ENCODE assay signal across 10 cellular contexts in genomic region chr12:122020795-122021192, GRCh38. TPM values are rescaled to one million over a fixed set of nuclear protein-coding genes. Genes with fewer than 3 reads are reported as not detected.
DNase-seq lines count a peak whose midpoint lies in the region; ATAC-seq, FAIRE-seq and TF ChIP-seq lines count a peak whose summit lies in the region.
"Had no signal": no experiment of that assay in that cellular context is flagged by ENCODE, and none has a peak within 500 bp of the region (broad histone marks: within the 10 kb centered on the region; RNA-seq: fewer than 3 reads in every experiment).

No MANE protein-coding gene starts in this region.

- SMC1A ChIA-PET in GM12878 (lab: Charles Lee; ENCODE audit: uncharacterized antibody, unreplicated experiment): no interaction called here

- no peak for FAIRE-seq in A549 (lab: Jason Lieb, UNC)
- FAIRE-seq in GM12878 (lab: Jason Lieb, UNC): no peak
- FAIRE-seq: G401.6, small intestine had no signal

- intact Hi-C loops in HCT116 (cut with micrococcal nuclease) (no loop called here), GM12878 (cut with micrococcal nuclease; ENCODE audit: unreplicated experiment) (no loop called here)

- H3K36me3 ChIP-seq in HCT116 (ENCODE audit: control insufficient read depth in 1 of 2, insufficient read depth in 2 of 2, low read length in 2 of 2): no peaks in the 10 kb centered on the region
- no peaks in the 10 kb centered on the region for H3K36me3 ChIP-seq in GM12878 (ENCODE audit: control insufficient read depth in 2 of 2, insufficient read depth in 2 of 2, low read length in 1 of 2)
- no peaks in the 10 kb centered on the region for H3K36me3 ChIP-seq in mesodermal cell (ENCODE audit: control insufficient read depth, insufficient read depth, low read length)

- H3K9me2 ChIP-seq in HCT116 (ENCODE audit: insufficient read depth): no peaks in the 10 kb centered on the region

- H4K20me1 ChIP-seq in HCT116 (ENCODE audit: insufficient read depth): no peaks in the 10 kb centered on the region
- no peaks in the 10 kb centered on the region for H4K20me1 ChIP-seq in GM12878 (ENCODE audit: control insufficient read depth, insufficient read depth)

- 94% methylated on average over 16 of the region's 16 CpGs for WGBS in A549 (ENCODE audit: missing lambda C conversion rate)
- WGBS in GM12878 (ENCODE audit: insufficient coverage, insufficient replicate concordance, low lambda C conversion rate, missing lambda C conversion rate): 84% methylated on average over 16 of the region's 16 CpGs
- 83 to 86% methylated on average over 16 of the region's 16 CpGs for WGBS in mesodermal cell (ENCODE audit: insufficient coverage in 2 of 2), 2 experiments

- DNase-seq in A549 (ENCODE audit: low read depth in 1 of 2, low spot score in 1 of 2) (no peak), HCT116 (ENCODE audit: low read depth, low spot score) (no peak), GM12878 (ENCODE audit: low read depth, low spot score) (no peak)
- DNase-seq: small intestine had no signal

- peaks cover 17% of the 10 kb centered on the region for H3K4me1 ChIP-seq in A549
- H3K4me1 ChIP-seq in HCT116 (ENCODE audit: control insufficient read depth in 1 of 2, insufficient read depth in 2 of 2, low read length in 2 of 2): peaks cover 17 to 27% of the 10 kb centered on the region in 2 experiments
- peaks cover 19% of the 10 kb centered on the region for H3K4me1 ChIP-seq in GM12878 (ENCODE audit: control insufficient read depth, insufficient read depth, low read length)
- H3K4me1 ChIP-seq in mesodermal cell (ENCODE audit: control insufficient read depth, insufficient read depth, low read length, poor library complexity, severe bottlenecking): peaks cover 11% of the 10 kb centered on the region

- H3K27ac ChIP-seq in A549 (peak overlapping the region; percentile 89 to 90; a peak in 3 of 6 replicates), HCT116 (ENCODE audit: low read depth, low read length) (no peak overlapping the region), GM12878 (ENCODE audit: control insufficient read depth, insufficient read depth) (no peak overlapping the region), mesodermal cell (ENCODE audit: low read depth, low read length, severe bottlenecking) (no peak overlapping the region)

- H3K79me2 ChIP-seq in HCT116 (ENCODE audit: insufficient read depth, low read length): peaks cover 24% of the 10 kb centered on the region
- H3K79me2 ChIP-seq in GM12878 (ENCODE audit: control insufficient read depth, insufficient read depth, low read length): no peaks in the 10 kb centered on the region

- TF ChIP-seq POLR2A in A549 (IDR thresholded peaks at IDR 0.05; ENCODE audit: low read length) (no peak), HCT116 (IDR thresholded peaks at IDR 0.05; ENCODE audit: borderline replicate concordance, extremely low read depth, insufficient read depth, insufficient read length) (no peak), GM12878 (IDR thresholded peaks at IDR 0.05; ENCODE audit: low read depth, low read length) (no peak)

- H2AFZ ChIP-seq in HCT116 (ENCODE audit: low read depth, low read length, poor library complexity, severe bottlenecking): peak overlapping the region; percentile 56
- H2AFZ ChIP-seq in GM12878 (ENCODE audit: control insufficient read depth, low read depth, low read length): peak overlapping the region; percentile 28; the same call in 1 of the 2 replicates

- BruUV-seq in HCT116 (replicated peaks; lab: Mats Ljungman, UMichigan) (no TSS peak), GM12878 (replicated peaks; lab: Mats Ljungman, UMichigan) (no TSS peak)

- peak overlapping the region; percentile 70 for H3K9ac ChIP-seq in HCT116 (ENCODE audit: low read length)
- H3K9ac ChIP-seq in GM12878 (ENCODE audit: control insufficient read depth, insufficient read depth, low read length): no peak overlapping the region; the same call in 1 of the 2 replicates

- no peak for ATAC-seq in A549
- ATAC-seq in HCT116: no peak
- ATAC-seq in GM12878: no peak
- ATAC-seq in HG03460 (IDR thresholded peaks at IDR 0.05; ENCODE audit: unreplicated experiment): no peak
- no peak for ATAC-seq in HG02588 (IDR thresholded peaks at IDR 0.05; ENCODE audit: unreplicated experiment)
- ATAC-seq in GM21576 (IDR thresholded peaks at IDR 0.05; ENCODE audit: unreplicated experiment): no peak
- ATAC-seq in GM21786 (IDR thresholded peaks at IDR 0.05; ENCODE audit: unreplicated experiment): no peak

- RAD21 ChIA-PET in HCT116 (lab: Charles Lee; ENCODE audit: low non-redundant PET in 1 of 2, low total read pairs in 2 of 2, uncharacterized antibody in 2 of 2, unreplicated experiment in 2 of 2) (no interaction called here), GM12878 (lab: Charles Lee; ENCODE audit: unreplicated experiment) (no interaction called here)

- H3K27me3 ChIP-seq in HCT116 (ENCODE audit: insufficient read depth, low read length) (no peaks in the 10 kb centered on the region), GM12878 (replicated peaks in 1 of 2; ENCODE audit: control insufficient read depth in 2 of 2, insufficient read depth in 2 of 2, low read length in 1 of 2) (peaks cover 3 to 17% of the 10 kb centered on the region in 2 experiments)

- no peak for TF ChIP-seq CTCF in A549 (IDR thresholded peaks at IDR 0.05)
- TF ChIP-seq CTCF in HCT116 (IDR thresholded peaks at IDR 0.05 in 2 of 3, conservative IDR thresholded peaks at IDR 0.05 in 1 of 3; ENCODE audit: borderline replicate concordance in 1 of 3, insufficient read depth in 1 of 3, low read depth in 2 of 3, low read length in 2 of 3): no peak
- TF ChIP-seq CTCF in GM12878 (IDR thresholded peaks at IDR 0.05 in 2 of 3, conservative IDR thresholded peaks at IDR 0.05 in 1 of 3; ENCODE audit: control insufficient read depth in 2 of 3, extremely low read depth in 1 of 3, insufficient read depth in 1 of 3, low read depth in 3 of 3, low read length in 3 of 3): no peak

- POLR2A ChIA-PET in A549 (lab: Yijun Ruan, JAX): interaction anchor here (0.8 to 1.2 kb wide), 4 partner anchors 29 to 205 kb away, joined by 3 to 4 read pairs (median 3); partner anchors contain the start of genes DIABLO and PSMD9
- POLR2A ChIA-PET in HCT116 (lab: Charles Lee): no interaction called here
- POLR2A ChIA-PET in GM12878 (lab: Charles Lee): interaction anchor here (0.6 kb wide), 1 partner anchor 72 kb away, joined by 6 read pairs; no protein-coding TSS in a partner anchor

- H3K9me3 ChIP-seq in A549 (peaks cover 11% of the 10 kb centered on the region; the same call in 1 of the 3 replicates), HCT116 (ENCODE audit: control insufficient read depth in 1 of 2, insufficient read depth in 1 of 2, low read depth in 1 of 2, low read length in 2 of 2) (0 out of 4 replicates have a peak, but pooled peaks cover 0 to 6% of the 10 kb centered on the region in 2 experiments), GM12878 (replicated peaks; ENCODE audit: control insufficient read depth, insufficient read depth, low read length) (peaks cover 5% of the 10 kb centered on the region), mesodermal cell (ENCODE audit: control insufficient read depth, low read length) (peaks cover 12% of the 10 kb centered on the region)

- H3K4me2 ChIP-seq in A549: peak overlapping the region; percentile 96
- H3K4me2 ChIP-seq in HCT116 (ENCODE audit: low read length): peak overlapping the region; percentile 97
- peak overlapping the region; percentile 89 for H3K4me2 ChIP-seq in GM12878 (ENCODE audit: control insufficient read depth, insufficient read depth)

- no peak for TF ChIP-seq EP300 in A549 (IDR thresholded peaks at IDR 0.05)
- no peak for TF ChIP-seq EP300 in GM12878 (IDR thresholded peaks at IDR 0.05; ENCODE audit: borderline replicate concordance in 1 of 2, control insufficient read depth in 1 of 2, low read depth in 2 of 2, low read length in 2 of 2)

- TF ChIP-seq RAD21 in A549 (conservative IDR thresholded peaks at IDR 0.05 in 1 of 2, IDR thresholded peaks at IDR 0.05 in 1 of 2) (no peak), HCT116 (IDR thresholded peaks at IDR 0.05; ENCODE audit: low read depth) (no peak), GM12878 (IDR thresholded peaks at IDR 0.05; ENCODE audit: insufficient read depth, low read depth, low read length) (no peak)

- in situ Hi-C loops in GM12878 (cut with MboI): no loop called here

- CTCF ChIA-PET in A549 (lab: Yijun Ruan, JAX) (interaction anchor here (0.6 to 2.4 kb wide), 7 partner anchors 9 to 227 kb away, joined by 3 to 9 read pairs (median 3); partner anchors contain the start of gene RHOF), HCT116 (lab: Charles Lee) (no interaction called here), GM12878 (lab: Yijun Ruan, JAX) (no interaction called here)

- H3K4me3 ChIP-seq in A549: peak overlapping the region; percentile 83
- peak overlapping the region; percentile 54 to 71 for H3K4me3 ChIP-seq in HCT116 (replicated peaks in 1 of 2; ENCODE audit: low read depth in 1 of 2, low read length in 2 of 2)
- H3K4me3 ChIP-seq in GM12878: peak overlapping the region; percentile 67; the same call in 1 of the 2 replicates
- peak overlapping the region; percentile 57 for H3K4me3 ChIP-seq in mesodermal cell (ENCODE audit: extremely low read depth, insufficient read depth, low read length, poor library complexity, severe bottlenecking)

RNA-seq across cellular contexts. Expression of gene BCL7A, which starts 0.9 kb away (rescaled TPM):
- polyA plus RNA-seq in A549 (2011; rRNA removed): 9.4 and 9.8 TPM in 2 replicates
- polyA plus RNA-seq in A549 (2012; cell fraction: cytosol; rRNA removed): 11.1 and 13.2 TPM in 2 replicates
- 13.0 and 15.7 TPM in 2 replicates for polyA plus RNA-seq in A549 (2012; cell fraction: nucleus; rRNA removed)
- 6.7 to 9.2 TPM (median 6.8 TPM) in 3 replicates for polyA plus RNA-seq in A549 (2017; fragmentation: RNase III; extraction: RNeasy Plus Mini Kit Qiagen cat#74134 plus additional on column Dnase treatment)
- 9.3 and 10.6 TPM in 2 replicates for polyA minus RNA-seq in A549 (2011; rRNA and poly(A)+ RNA removed)
- total RNA-seq in HCT116 (2021; ENCODE audit: unreplicated experiment): 14.2 TPM
- polyA plus RNA-seq in HCT116 (2012): 9.7 and 10.5 TPM in 2 replicates
- total RNA-seq in GM12878 (2013; cell fraction: nucleolus; rRNA removed): 11.6 and 13.4 TPM in 2 replicates
- 12.4 and 14.1 TPM in 2 replicates for total RNA-seq in GM12878 (2014; rRNA removed)
- 8.8 and 9.6 TPM in 2 replicates for total RNA-seq in GM12878 (2014; rRNA removed; fragmentation: Illumina TruSeq; extraction: Trizol)
- total RNA-seq in GM12878 (2021): 13.8 and 17.2 TPM in 2 replicates
- 2.3 TPM for polyA plus RNA-seq in GM12878 (2011; ENCODE audit: low read depth)
- polyA plus RNA-seq in GM12878 (2011; rRNA removed): 1.3 TPM in 2 replicates
- polyA plus RNA-seq in GM12878 (2011; cell fraction: cytosol; rRNA removed): 1.9 and 2.0 TPM in 2 replicates
- 2.1 and 2.7 TPM in 2 replicates for polyA plus RNA-seq in GM12878 (2011; cell fraction: nucleus; rRNA removed)
- polyA plus RNA-seq in GM12878 (2012): 5.7 and 6.4 TPM in 2 replicates
- 9.4 and 11.8 TPM in 2 replicates for polyA plus RNA-seq in GM12878 (2014; fragmentation: Illumina TruSeq; extraction: Trizol)
- polyA plus RNA-seq in GM12878 (2014; fragmentation: Nextera tagmentation; extraction: Ambion mirVana): under 1 TPM; 0.37 to 0.69 TPM
- polyA plus RNA-seq in GM12878 (2014; rRNA removed): 13.7 and 14.6 TPM in 2 replicates
- polyA plus RNA-seq in GM12878 (2016; fragmentation: Nextera tagmentation; extraction: Ambion mirVana): 10 to 100 TPM; 11.6 to 11.9 TPM
- 0.59 and 1.3 TPM in 2 replicates for polyA minus RNA-seq in GM12878 (2011; rRNA and poly(A)+ RNA removed)
- 0.40 and 1.1 TPM in 2 replicates for polyA minus RNA-seq in GM12878 (2011; cell fraction: cytosol; rRNA and poly(A)+ RNA removed)
- polyA minus RNA-seq in GM12878 (2011; cell fraction: nucleus; rRNA and poly(A)+ RNA removed): 0.60 and 0.67 TPM in 2 replicates
- 14.0 TPM for polyA plus RNA-seq in mesodermal cell (2013, experiment 1 of 2)
- polyA plus RNA-seq in mesodermal cell (2013, experiment 2 of 2): 10.5 TPM

RNA-seq across cellular contexts. Expression of gene MLXIP, which starts 57.8 kb away (rescaled TPM):
- 7.0 and 11.6 TPM in 2 replicates for polyA plus RNA-seq in A549 (2011; rRNA removed)
- polyA plus RNA-seq in A549 (2012; cell fraction: cytosol; rRNA removed): 11.5 and 15.8 TPM in 2 replicates
- 36.8 and 38.6 TPM in 2 replicates for polyA plus RNA-seq in A549 (2012; cell fraction: nucleus; rRNA removed)
- polyA plus RNA-seq in A549 (2017; fragmentation: RNase III; extraction: RNeasy Plus Mini Kit Qiagen cat#74134 plus additional on column Dnase treatment): 18.1 to 21.4 TPM (median 21.2 TPM) in 3 replicates
- 19.7 and 23.3 TPM in 2 replicates for polyA minus RNA-seq in A549 (2011; rRNA and poly(A)+ RNA removed)
- 46.3 TPM for total RNA-seq in HCT116 (2021; ENCODE audit: unreplicated experiment)
- 26.2 and 26.3 TPM in 2 replicates for polyA plus RNA-seq in HCT116 (2012)
- 28.2 and 30.8 TPM in 2 replicates for total RNA-seq in GM12878 (2013; cell fraction: nucleolus; rRNA removed)
- total RNA-seq in GM12878 (2014; rRNA removed): 5.4 and 7.9 TPM in 2 replicates
- total RNA-seq in GM12878 (2014; rRNA removed; fragmentation: Illumina TruSeq; extraction: Trizol): 8.9 and 9.7 TPM in 2 replicates
- 23.7 and 24.9 TPM in 2 replicates for total RNA-seq in GM12878 (2021)
- polyA plus RNA-seq in GM12878 (2011; ENCODE audit: low read depth): 3.2 TPM
- 1.0 and 1.9 TPM in 2 replicates for polyA plus RNA-seq in GM12878 (2011; rRNA removed)
- 1.7 and 2.1 TPM in 2 replicates for polyA plus RNA-seq in GM12878 (2011; cell fraction: cytosol; rRNA removed)
- polyA plus RNA-seq in GM12878 (2011; cell fraction: nucleus; rRNA removed): 9.5 and 15.5 TPM in 2 replicates
- 6.3 and 7.2 TPM in 2 replicates for polyA plus RNA-seq in GM12878 (2012)
- 7.5 and 12.1 TPM in 2 replicates for polyA plus RNA-seq in GM12878 (2014; fragmentation: Illumina TruSeq; extraction: Trizol)
- polyA plus RNA-seq in GM12878 (2014; fragmentation: Nextera tagmentation; extraction: Ambion mirVana): 1 to 10 TPM; 1.1 to 1.2 TPM
- polyA plus RNA-seq in GM12878 (2014; rRNA removed): 12.5 and 15.1 TPM in 2 replicates
- polyA plus RNA-seq in GM12878 (2016; fragmentation: Nextera tagmentation; extraction: Ambion mirVana): 1 to 10 TPM; 4.7 to 6.2 TPM
- polyA minus RNA-seq in GM12878 (2011; rRNA and poly(A)+ RNA removed): 3.4 and 4.9 TPM in 2 replicates
- polyA minus RNA-seq in GM12878 (2011; cell fraction: cytosol; rRNA and poly(A)+ RNA removed): 4.1 and 5.2 TPM in 2 replicates
- 7.6 and 8.1 TPM in 2 replicates for polyA minus RNA-seq in GM12878 (2011; cell fraction: nucleus; rRNA and poly(A)+ RNA removed)
- 26.2 TPM for polyA plus RNA-seq in mesodermal cell (2013, experiment 1 of 2)
- polyA plus RNA-seq in mesodermal cell (2013, experiment 2 of 2): 21.8 TPM

Comparison
In these comparisons a context has a peak if more than half of its experiments do, and no peak if none do; other contexts are left out.
1. H3K27ac ChIP-seq: peak in A549 (2 of 2); none in HCT116 (single experiment), GM12878 (single experiment) and mesodermal cell (single experiment).
2. Peak in every context shown above with its lines, with median percentiles within 50 percentile points of each other: H3K4me2 ChIP-seq and H3K4me3 ChIP-seq.